ENCODE assay signal across 23 cellular contexts in genomic region chr1:164446020-164446419, GRCh38.
"Had no signal": no experiment of that assay in that cellular context is flagged by ENCODE, and none has a peak within 500 bp of the region (broad histone marks: within the 10 kb centered on the region; RNA-seq: fewer than 3 reads in every experiment).

No MANE protein-coding gene starts in this region.

- H3K4me3 Mint-ChIP-seq: mesothelial cell of epicardium; naive B cell; naive thymus-derived CD8-positive, alpha-beta T cell had no signal

- H3K36me3 ChIP-seq: esophagus muscularis mucosa, gastroesophageal sphincter, heart right ventricle, left lung, lower lobe of right lung had no signal

- ATAC-seq: foreskin keratinocyte; gastroesophageal sphincter; heart right ventricle; left cardiac atrium; left lung; left ventricle myocardium superior; lower lobe of right lung; mucosa of descending colon; naive thymus-derived CD8-positive, alpha-beta T cell had no signal

- H3K27me3 Mint-ChIP-seq: naive B cell had no signal

- H3K4me1 ChIP-seq: foreskin keratinocyte, left lung, lower lobe of right lung had no signal

- H3K36me3 Mint-ChIP-seq: naive B cell; naive thymus-derived CD8-positive, alpha-beta T cell had no signal

- DNase-seq: dermis blood vessel endothelial cell; dorsolateral prefrontal cortex; effector CD4-positive, alpha-beta T cell; effector memory CD4-positive, alpha-beta T cell; foreskin keratinocyte; heart right ventricle; hippocampal formation; left cardiac atrium; left lung; left ventricle myocardium superior; lower lobe of right lung; mesenchymal stem cell; mucosa of descending colon; naive B cell; naive thymus-derived CD8-positive, alpha-beta T cell had no signal

- H3K9me3 ChIP-seq: esophagus muscularis mucosa, gastroesophageal sphincter, heart right ventricle, left lung, lower lobe of right lung, mucosa of descending colon had no signal

- H3K4me3 ChIP-seq: coronary artery, dorsolateral prefrontal cortex, esophagus muscularis mucosa, gastroesophageal sphincter, heart right ventricle, left lung, lower lobe of right lung, mucosa of descending colon had no signal

- H3K27ac ChIP-seq: coronary artery, dorsolateral prefrontal cortex, esophagus muscularis mucosa, foreskin keratinocyte, gastroesophageal sphincter, heart right ventricle, left lung, lower lobe of right lung had no signal

- H3K4me1 Mint-ChIP-seq: naive B cell; naive thymus-derived CD8-positive, alpha-beta T cell had no signal

- H3K27ac Mint-ChIP-seq: mesothelial cell of epicardium; naive B cell; naive thymus-derived CD8-positive, alpha-beta T cell had no signal

- H3K27me3 ChIP-seq: dorsolateral prefrontal cortex, esophagus muscularis mucosa, foreskin keratinocyte, gastroesophageal sphincter, heart right ventricle, left lung had no signal

- FAIRE-seq: endothelial cell of umbilical vein, frontal cortex, islet of Langerhans, keratinocyte had no signal
